In genomic region chr7:41198502-41198901, GRCh38 we compare ENCODE assay signal across 34 cellular contexts.
"Had no signal": no experiment of that assay in that cellular context is flagged by ENCODE, and none has a peak within 500 bp of the region (broad histone marks: within the 10 kb centered on the region; RNA-seq: fewer than 3 reads in every experiment).

No MANE protein-coding gene starts in this region.

- H3K27ac ChIP-seq: adrenal gland, body of pancreas, brain microvascular endothelial cell, breast epithelium, VCaP had no signal

- DNase-seq: activated CD4-positive, alpha-beta memory T cell treated with anti-CD3 and anti-CD28 coated beads, Interleukin-2, amount 10 ng/mL, durations not matched to agents 7 days and 5 days; activated CD4-positive, alpha-beta T cell treated with anti-CD3 and anti-CD28 coated beads for 1 hour; activated CD4-positive, alpha-beta T cell treated with anti-CD3 and anti-CD28 coated beads for 36 hours; activated CD4-positive, alpha-beta T cell treated with anti-CD3 and anti-CD28 coated beads for 48 hours; activated CD4-positive, alpha-beta T cell treated with anti-CD3 and anti-CD28 coated beads, Interleukin-2, amount 10 ng/mL, durations not matched to agents 7 days and 5 days; activated CD4-positive, alpha-beta T cell treated with anti-CD3 and anti-CD28 coated beads, Interleukin-2, amount 50 U/mL, for 48 hours; activated CD4-positive, CD25-positive, alpha-beta regulatory T cell; activated CD8-positive, alpha-beta memory T cell treated with anti-CD3 and anti-CD28 coated beads for 24 hours; activated CD8-positive, alpha-beta memory T cell treated with anti-CD3 and anti-CD28 coated beads, Interleukin-2, amount 10 ng/mL, durations not matched to agents 7 days and 5 days; activated CD8-positive, alpha-beta memory T cell treated with anti-CD3 and anti-CD28 coated beads, Interleukin-2, amount 50 U/mL, for 48 hours; activated CD8-positive, alpha-beta T cell treated with anti-CD3 and anti-CD28 coated beads, Interleukin-2, amount 10 ng/mL, durations not matched to agents 7 days and 5 days; activated effector memory CD4-positive, alpha-beta T cell treated with Interleukin-2 at 50 U/mL for 16 hours; activated gamma-delta T cell treated with Interleukin-2 at 50 U/mL for 16 hours; activated naive CD4-positive, alpha-beta T cell; activated naive CD4-positive, alpha-beta T cell treated with anti-CD3 and anti-CD28 coated beads for 36 hours; activated naive CD4-positive, alpha-beta T cell treated with anti-CD3 and anti-CD28 coated beads, Interleukin-2, amount 50 U/mL, for 16 hours; activated naive CD8-positive, alpha-beta T cell treated with anti-CD3 and anti-CD28 coated beads for 36 hours; activated T-cell treated with anti-CD3 and anti-CD28 coated beads, Interleukin-2, amount 50 U/mL, for 24 hours; activated T-cell treated with anti-CD3 and anti-CD28 coated beads, Interleukin-2, amount 50 U/mL, for 48 hours; adrenal gland; amniotic stem cell; aorta; body of pancreas; brain microvascular endothelial cell; central memory CD4-positive, alpha-beta T cell; T-helper 1 cell; T-helper 2 cell; T-helper 9 cell had no signal

- H3K36me3 ChIP-seq: adrenal gland, brain microvascular endothelial cell, breast epithelium had no signal

- H3K9me3 ChIP-seq: adrenal gland, body of pancreas, breast epithelium had no signal

- H3K4me3 ChIP-seq: adrenal gland, body of pancreas, breast epithelium had no signal

- ATAC-seq: activated CD4-positive, alpha-beta T cell treated with anti-CD3 and anti-CD28 coated beads for 36 hours; activated CD4-positive, CD25-positive, alpha-beta regulatory T cell treated with anti-CD3 and anti-CD28 coated beads, Interleukin-2, amount 50 U/mL, for 24 hours; activated CD8-positive, alpha-beta memory T cell treated with anti-CD3 and anti-CD28 coated beads, Interleukin-2, amount 10 ng/mL, durations not matched to agents 7 days and 5 days; activated CD8-positive, alpha-beta T cell treated with anti-CD3 and anti-CD28 coated beads, Interleukin-2, amount 10 ng/mL, durations not matched to agents 7 days and 5 days; activated naive CD4-positive, alpha-beta T cell treated with anti-CD3 and anti-CD28 coated beads, Interleukin-2, amount 50 U/mL, for 72 hours; body of pancreas had no signal

- H3K4me1 ChIP-seq: adrenal gland, body of pancreas, breast epithelium had no signal

- FAIRE-seq: astrocyte, TTC549 had no signal
